Comparison of ENCODE assay signal across 1 cellular context in the genomic region with DNA sequence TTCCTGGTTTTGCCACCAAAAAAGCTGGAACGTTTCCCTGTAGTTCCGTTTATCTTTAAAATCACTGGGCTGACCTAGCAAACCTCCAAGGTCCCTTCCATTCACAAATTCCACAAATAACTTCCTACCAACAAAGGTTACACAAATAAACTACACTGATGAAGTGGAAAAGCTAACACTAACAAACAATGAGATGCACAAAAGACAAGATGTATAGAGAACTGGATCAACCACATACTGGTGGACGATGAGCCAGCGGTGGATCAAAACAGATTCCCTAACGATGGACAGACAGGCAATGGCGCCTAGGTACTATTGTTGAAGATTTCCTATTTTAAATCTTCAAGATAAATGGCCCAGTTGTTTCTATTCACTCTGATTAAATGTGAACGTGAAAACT.
TF ChIP-seq lines count a peak whose summit lies in the region.

No MANE protein-coding gene starts in this region.

TF ChIP-seq in HepG2, 621 proteins besides CTCF, POLR2A, EP300 and RAD21 (continued from another document and continues in another):
- TF ChIP-seq, protein P1, sequence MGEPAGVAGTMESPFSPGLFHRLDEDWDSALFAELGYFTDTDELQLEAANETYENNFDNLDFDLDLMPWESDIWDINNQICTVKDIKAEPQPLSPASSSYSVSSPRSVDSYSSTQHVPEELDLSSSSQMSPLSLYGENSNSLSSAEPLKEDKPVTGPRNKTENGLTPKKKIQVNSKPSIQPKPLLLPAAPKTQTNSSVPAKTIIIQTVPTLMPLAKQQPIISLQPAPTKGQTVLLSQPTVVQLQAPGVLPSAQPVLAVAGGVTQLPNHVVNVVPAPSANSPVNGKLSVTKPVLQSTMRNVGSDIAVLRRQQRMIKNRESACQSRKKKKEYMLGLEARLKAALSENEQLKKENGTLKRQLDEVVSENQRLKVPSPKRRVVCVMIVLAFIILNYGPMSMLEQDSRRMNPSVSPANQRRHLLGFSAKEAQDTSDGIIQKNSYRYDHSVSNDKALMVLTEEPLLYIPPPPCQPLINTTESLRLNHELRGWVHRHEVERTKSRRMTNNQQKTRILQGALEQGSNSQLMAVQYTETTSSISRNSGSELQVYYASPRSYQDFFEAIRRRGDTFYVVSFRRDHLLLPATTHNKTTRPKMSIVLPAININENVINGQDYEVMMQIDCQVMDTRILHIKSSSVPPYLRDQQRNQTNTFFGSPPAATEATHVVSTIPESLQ (CRISPR knock-in tag; conservative IDR thresholded peaks at IDR 0.05), result no peak
- TF ChIP-seq DPF2 (CRISPR knock-in tag; IDR thresholded peaks at IDR 0.05; ENCODE audit: borderline replicate concordance, low read depth) (no peak), HCFC1 (IDR thresholded peaks at IDR 0.05; ENCODE audit: low read depth, low read length) (no peak), FOXJ3 (CRISPR knock-in tag; IDR thresholded peaks at IDR 0.05; ENCODE audit: borderline replicate concordance) (no peak), KLF9 (CRISPR knock-in tag; IDR thresholded peaks at IDR 0.05; ENCODE audit: low read depth) (no peak), PLRG1 (conservative IDR thresholded peaks at IDR 0.05) (no peak), GATAD2A (CRISPR knock-in tag; IDR thresholded peaks at IDR 0.05) (peak; percentile 27; the same call in 1 of the 2 replicates), SALL2 (CRISPR knock-in tag; IDR thresholded peaks at IDR 0.05) (no peak), FOSL2 (CRISPR knock-in tag; IDR thresholded peaks at IDR 0.05) (no peak), ZNF234 (CRISPR knock-in tag; conservative IDR thresholded peaks at IDR 0.05) (no peak), U2AF2 (IDR thresholded peaks at IDR 0.05; ENCODE audit: low read depth, low read length) (no peak), NFYC (CRISPR knock-in tag; IDR thresholded peaks at IDR 0.05) (no peak), ZNF44 (CRISPR knock-in tag; IDR thresholded peaks at IDR 0.05) (no peak), ZNF782 (CRISPR knock-in tag; IDR thresholded peaks at IDR 0.05; ENCODE audit: borderline replicate concordance) (no peak), ZMYM2 (CRISPR knock-in tag; IDR thresholded peaks at IDR 0.05) (no peak), ZBTB8A (CRISPR knock-in tag; IDR thresholded peaks at IDR 0.05; ENCODE audit: borderline replicate concordance, low read depth) (no peak), ZSCAN9 (CRISPR knock-in tag; IDR thresholded peaks at IDR 0.05; ENCODE audit: borderline replicate concordance) (no peak; the same call in 1 of the 2 replicates), ZNF451 (CRISPR knock-in tag; IDR thresholded peaks at IDR 0.05) (no peak), NR2F2 (IDR thresholded peaks at IDR 0.05; ENCODE audit: borderline replicate concordance, low read depth) (no peak), GATA4 (IDR thresholded peaks at IDR 0.05; ENCODE audit: borderline replicate concordance, low read depth) (no peak), XRCC5 (optimal IDR thresholded peaks at IDR 0.05; ENCODE audit: low read length) (no peak), CHD4 (IDR thresholded peaks at IDR 0.05; ENCODE audit: borderline replicate concordance, low read length) (no peak), ZNF616 (CRISPR knock-in tag; IDR thresholded peaks at IDR 0.05; ENCODE audit: low read depth) (no peak), SUZ12 (IDR thresholded peaks at IDR 0.05; ENCODE audit: low read depth, low read length) (no peak), ZNF343 (CRISPR knock-in tag; IDR thresholded peaks at IDR 0.05) (no peak)
- TF ChIP-seq, protein P2, sequence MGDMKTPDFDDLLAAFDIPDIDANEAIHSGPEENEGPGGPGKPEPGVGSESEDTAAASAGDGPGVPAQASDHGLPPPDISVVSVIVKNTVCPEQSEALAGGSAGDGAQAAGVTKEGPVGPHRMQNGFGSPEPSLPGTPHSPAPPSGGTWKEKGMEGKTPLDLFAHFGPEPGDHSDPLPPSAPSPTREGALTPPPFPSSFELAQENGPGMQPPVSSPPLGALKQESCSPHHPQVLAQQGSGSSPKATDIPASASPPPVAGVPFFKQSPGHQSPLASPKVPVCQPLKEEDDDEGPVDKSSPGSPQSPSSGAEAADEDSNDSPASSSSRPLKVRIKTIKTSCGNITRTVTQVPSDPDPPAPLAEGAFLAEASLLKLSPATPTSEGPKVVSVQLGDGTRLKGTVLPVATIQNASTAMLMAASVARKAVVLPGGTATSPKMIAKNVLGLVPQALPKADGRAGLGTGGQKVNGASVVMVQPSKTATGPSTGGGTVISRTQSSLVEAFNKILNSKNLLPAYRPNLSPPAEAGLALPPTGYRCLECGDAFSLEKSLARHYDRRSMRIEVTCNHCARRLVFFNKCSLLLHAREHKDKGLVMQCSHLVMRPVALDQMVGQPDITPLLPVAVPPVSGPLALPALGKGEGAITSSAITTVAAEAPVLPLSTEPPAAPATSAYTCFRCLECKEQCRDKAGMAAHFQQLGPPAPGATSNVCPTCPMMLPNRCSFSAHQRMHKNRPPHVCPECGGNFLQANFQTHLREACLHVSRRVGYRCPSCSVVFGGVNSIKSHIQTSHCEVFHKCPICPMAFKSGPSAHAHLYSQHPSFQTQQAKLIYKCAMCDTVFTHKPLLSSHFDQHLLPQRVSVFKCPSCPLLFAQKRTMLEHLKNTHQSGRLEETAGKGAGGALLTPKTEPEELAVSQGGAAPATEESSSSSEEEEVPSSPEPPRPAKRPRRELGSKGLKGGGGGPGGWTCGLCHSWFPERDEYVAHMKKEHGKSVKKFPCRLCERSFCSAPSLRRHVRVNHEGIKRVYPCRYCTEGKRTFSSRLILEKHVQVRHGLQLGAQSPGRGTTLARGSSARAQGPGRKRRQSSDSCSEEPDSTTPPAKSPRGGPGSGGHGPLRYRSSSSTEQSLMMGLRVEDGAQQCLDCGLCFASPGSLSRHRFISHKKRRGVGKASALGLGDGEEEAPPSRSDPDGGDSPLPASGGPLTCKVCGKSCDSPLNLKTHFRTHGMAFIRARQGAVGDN (CRISPR knock-in tag; IDR thresholded peaks at IDR 0.05), result no peak
- TF ChIP-seq, protein P3, sequence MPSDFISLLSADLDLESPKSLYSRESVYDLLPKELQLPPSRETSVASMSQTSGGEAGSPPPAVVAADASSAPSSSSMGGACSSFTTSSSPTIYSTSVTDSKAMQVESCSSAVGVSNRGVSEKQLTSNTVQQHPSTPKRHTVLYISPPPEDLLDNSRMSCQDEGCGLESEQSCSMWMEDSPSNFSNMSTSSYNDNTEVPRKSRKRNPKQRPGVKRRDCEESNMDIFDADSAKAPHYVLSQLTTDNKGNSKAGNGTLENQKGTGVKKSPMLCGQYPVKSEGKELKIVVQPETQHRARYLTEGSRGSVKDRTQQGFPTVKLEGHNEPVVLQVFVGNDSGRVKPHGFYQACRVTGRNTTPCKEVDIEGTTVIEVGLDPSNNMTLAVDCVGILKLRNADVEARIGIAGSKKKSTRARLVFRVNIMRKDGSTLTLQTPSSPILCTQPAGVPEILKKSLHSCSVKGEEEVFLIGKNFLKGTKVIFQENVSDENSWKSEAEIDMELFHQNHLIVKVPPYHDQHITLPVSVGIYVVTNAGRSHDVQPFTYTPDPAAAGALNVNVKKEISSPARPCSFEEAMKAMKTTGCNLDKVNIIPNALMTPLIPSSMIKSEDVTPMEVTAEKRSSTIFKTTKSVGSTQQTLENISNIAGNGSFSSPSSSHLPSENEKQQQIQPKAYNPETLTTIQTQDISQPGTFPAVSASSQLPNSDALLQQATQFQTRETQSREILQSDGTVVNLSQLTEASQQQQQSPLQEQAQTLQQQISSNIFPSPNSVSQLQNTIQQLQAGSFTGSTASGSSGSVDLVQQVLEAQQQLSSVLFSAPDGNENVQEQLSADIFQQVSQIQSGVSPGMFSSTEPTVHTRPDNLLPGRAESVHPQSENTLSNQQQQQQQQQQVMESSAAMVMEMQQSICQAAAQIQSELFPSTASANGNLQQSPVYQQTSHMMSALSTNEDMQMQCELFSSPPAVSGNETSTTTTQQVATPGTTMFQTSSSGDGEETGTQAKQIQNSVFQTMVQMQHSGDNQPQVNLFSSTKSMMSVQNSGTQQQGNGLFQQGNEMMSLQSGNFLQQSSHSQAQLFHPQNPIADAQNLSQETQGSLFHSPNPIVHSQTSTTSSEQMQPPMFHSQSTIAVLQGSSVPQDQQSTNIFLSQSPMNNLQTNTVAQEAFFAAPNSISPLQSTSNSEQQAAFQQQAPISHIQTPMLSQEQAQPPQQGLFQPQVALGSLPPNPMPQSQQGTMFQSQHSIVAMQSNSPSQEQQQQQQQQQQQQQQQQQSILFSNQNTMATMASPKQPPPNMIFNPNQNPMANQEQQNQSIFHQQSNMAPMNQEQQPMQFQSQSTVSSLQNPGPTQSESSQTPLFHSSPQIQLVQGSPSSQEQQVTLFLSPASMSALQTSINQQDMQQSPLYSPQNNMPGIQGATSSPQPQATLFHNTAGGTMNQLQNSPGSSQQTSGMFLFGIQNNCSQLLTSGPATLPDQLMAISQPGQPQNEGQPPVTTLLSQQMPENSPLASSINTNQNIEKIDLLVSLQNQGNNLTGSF (CRISPR knock-in tag; IDR thresholded peaks at IDR 0.05), result no peak
- TF ChIP-seq, protein P4, sequence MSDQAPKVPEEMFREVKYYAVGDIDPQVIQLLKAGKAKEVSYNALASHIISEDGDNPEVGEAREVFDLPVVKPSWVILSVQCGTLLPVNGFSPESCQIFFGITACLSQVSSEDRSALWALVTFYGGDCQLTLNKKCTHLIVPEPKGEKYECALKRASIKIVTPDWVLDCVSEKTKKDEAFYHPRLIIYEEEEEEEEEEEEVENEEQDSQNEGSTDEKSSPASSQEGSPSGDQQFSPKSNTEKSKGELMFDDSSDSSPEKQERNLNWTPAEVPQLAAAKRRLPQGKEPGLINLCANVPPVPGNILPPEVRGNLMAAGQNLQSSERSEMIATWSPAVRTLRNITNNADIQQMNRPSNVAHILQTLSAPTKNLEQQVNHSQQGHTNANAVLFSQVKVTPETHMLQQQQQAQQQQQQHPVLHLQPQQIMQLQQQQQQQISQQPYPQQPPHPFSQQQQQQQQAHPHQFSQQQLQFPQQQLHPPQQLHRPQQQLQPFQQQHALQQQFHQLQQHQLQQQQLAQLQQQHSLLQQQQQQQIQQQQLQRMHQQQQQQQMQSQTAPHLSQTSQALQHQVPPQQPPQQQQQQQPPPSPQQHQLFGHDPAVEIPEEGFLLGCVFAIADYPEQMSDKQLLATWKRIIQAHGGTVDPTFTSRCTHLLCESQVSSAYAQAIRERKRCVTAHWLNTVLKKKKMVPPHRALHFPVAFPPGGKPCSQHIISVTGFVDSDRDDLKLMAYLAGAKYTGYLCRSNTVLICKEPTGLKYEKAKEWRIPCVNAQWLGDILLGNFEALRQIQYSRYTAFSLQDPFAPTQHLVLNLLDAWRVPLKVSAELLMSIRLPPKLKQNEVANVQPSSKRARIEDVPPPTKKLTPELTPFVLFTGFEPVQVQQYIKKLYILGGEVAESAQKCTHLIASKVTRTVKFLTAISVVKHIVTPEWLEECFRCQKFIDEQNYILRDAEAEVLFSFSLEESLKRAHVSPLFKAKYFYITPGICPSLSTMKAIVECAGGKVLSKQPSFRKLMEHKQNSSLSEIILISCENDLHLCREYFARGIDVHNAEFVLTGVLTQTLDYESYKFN (CRISPR knock-in tag; conservative IDR thresholded peaks at IDR 0.05), result peak; percentile 38; the same call in 1 of the 2 replicates
- TF ChIP-seq, protein P5, sequence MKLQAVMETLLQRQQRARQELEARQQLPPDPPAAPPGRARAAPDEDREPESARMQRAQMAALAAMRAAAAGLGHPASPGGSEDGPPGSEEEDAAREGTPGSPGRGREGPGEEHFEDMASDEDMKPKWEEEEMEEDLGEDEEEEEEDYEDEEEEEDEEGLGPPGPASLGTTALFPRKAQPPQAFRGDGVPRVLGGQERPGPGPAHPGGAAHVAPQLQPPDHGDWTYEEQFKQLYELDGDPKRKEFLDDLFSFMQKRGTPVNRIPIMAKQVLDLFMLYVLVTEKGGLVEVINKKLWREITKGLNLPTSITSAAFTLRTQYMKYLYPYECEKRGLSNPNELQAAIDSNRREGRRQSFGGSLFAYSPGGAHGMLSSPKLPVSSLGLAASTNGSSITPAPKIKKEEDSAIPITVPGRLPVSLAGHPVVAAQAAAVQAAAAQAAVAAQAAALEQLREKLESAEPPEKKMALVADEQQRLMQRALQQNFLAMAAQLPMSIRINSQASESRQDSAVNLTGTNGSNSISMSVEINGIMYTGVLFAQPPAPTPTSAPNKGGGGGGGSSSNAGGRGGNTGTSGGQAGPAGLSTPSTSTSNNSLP (IDR thresholded peaks at IDR 0.05; ENCODE audit: low read depth, low read length), result no peak
- TF ChIP-seq, protein P6, sequence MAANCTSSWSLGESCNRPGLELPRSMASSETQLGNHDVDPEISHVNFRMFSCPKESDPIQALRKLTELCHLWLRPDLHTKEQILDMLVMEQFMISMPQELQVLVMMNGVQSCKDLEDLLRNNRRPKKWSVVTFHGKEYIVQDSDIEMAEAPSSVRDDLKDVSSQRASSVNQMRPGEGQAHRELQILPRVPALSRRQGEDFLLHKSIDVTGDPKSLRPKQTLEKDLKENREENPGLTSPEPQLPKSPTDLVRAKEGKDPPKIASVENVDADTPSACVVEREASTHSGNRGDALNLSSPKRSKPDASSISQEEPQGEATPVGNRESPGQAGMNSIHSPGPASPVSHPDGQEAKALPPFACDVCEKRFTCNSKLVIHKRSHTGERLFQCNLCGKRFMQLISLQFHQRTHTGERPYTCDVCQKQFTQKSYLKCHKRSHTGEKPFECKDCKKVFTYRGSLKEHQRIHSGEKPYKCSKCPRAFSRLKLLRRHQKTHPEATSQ (CRISPR knock-in tag; IDR thresholded peaks at IDR 0.05; ENCODE audit: borderline replicate concordance), result no peak
- TF ChIP-seq, protein P7, sequence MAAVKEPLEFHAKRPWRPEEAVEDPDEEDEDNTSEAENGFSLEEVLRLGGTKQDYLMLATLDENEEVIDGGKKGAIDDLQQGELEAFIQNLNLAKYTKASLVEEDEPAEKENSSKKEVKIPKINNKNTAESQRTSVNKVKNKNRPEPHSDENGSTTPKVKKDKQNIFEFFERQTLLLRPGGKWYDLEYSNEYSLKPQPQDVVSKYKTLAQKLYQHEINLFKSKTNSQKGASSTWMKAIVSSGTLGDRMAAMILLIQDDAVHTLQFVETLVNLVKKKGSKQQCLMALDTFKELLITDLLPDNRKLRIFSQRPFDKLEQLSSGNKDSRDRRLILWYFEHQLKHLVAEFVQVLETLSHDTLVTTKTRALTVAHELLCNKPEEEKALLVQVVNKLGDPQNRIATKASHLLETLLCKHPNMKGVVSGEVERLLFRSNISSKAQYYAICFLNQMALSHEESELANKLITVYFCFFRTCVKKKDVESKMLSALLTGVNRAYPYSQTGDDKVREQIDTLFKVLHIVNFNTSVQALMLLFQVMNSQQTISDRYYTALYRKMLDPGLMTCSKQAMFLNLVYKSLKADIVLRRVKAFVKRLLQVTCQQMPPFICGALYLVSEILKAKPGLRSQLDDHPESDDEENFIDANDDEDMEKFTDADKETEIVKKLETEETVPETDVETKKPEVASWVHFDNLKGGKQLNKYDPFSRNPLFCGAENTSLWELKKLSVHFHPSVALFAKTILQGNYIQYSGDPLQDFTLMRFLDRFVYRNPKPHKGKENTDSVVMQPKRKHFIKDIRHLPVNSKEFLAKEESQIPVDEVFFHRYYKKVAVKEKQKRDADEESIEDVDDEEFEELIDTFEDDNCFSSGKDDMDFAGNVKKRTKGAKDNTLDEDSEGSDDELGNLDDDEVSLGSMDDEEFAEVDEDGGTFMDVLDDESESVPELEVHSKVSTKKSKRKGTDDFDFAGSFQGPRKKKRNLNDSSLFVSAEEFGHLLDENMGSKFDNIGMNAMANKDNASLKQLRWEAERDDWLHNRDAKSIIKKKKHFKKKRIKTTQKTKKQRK (IDR thresholded peaks at IDR 0.05; ENCODE audit: low read length), result no peak
